Comparison of ENCODE assay signal across 1 cellular context in the genomic region with DNA sequence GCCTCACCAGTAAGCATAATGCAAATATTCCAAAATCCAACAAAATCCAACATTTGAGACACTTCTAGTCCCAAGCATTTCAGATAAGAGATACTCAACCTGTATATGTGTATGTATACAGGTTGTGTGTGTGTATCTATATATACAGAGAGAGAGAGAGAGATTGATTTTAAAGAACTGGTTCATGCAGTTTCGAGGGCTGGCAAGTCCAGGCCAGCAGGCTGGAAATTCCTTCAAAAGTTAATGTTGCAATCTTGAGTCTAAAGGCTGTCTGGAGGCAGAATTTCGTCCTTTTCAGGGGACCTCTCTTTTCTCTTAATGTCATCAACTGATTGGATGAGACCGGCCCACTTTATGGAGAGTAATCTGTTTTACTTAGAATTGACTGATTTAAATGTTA.
TF ChIP-seq lines count a peak whose summit lies in the region.

No MANE protein-coding gene starts in this region.

TF ChIP-seq in HepG2, 621 proteins besides CTCF, POLR2A, EP300 and RAD21 (continued from another document):
- no peak for TF ChIP-seq HDAC1 (CRISPR knock-in tag; IDR thresholded peaks at IDR 0.05)
- TF ChIP-seq, protein P1, sequence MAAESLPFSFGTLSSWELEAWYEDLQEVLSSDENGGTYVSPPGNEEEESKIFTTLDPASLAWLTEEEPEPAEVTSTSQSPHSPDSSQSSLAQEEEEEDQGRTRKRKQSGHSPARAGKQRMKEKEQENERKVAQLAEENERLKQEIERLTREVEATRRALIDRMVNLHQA (CRISPR knock-in tag; IDR thresholded peaks at IDR 0.05): no peak
- no peak for TF ChIP-seq HDAC6 (IDR thresholded peaks at IDR 0.05; ENCODE audit: low read depth, low read length)
- TF ChIP-seq, protein P2, sequence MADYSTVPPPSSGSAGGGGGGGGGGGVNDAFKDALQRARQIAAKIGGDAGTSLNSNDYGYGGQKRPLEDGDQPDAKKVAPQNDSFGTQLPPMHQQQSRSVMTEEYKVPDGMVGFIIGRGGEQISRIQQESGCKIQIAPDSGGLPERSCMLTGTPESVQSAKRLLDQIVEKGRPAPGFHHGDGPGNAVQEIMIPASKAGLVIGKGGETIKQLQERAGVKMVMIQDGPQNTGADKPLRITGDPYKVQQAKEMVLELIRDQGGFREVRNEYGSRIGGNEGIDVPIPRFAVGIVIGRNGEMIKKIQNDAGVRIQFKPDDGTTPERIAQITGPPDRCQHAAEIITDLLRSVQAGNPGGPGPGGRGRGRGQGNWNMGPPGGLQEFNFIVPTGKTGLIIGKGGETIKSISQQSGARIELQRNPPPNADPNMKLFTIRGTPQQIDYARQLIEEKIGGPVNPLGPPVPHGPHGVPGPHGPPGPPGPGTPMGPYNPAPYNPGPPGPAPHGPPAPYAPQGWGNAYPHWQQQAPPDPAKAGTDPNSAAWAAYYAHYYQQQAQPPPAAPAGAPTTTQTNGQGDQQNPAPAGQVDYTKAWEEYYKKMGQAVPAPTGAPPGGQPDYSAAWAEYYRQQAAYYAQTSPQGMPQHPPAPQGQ (CRISPR knock-in tag; IDR thresholded peaks at IDR 0.05; ENCODE audit: borderline replicate concordance): no peak
- TF ChIP-seq, protein P3, sequence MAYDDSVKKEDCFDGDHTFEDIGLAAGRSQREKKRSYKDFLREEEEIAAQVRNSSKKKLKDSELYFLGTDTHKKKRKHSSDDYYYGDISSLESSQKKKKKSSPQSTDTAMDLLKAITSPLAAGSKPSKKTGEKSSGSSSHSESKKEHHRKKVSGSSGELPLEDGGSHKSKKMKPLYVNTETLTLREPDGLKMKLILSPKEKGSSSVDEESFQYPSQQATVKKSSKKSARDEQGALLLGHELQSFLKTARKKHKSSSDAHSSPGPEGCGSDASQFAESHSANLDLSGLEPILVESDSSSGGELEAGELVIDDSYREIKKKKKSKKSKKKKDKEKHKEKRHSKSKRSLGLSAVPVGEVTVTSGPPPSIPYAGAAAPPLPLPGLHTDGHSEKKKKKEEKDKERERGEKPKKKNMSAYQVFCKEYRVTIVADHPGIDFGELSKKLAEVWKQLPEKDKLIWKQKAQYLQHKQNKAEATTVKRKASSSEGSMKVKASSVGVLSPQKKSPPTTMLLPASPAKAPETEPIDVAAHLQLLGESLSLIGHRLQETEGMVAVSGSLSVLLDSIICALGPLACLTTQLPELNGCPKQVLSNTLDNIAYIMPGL (CRISPR knock-in tag; IDR thresholded peaks at IDR 0.05; ENCODE audit: borderline replicate concordance in 1 of 2, low read depth in 1 of 2): no peak
- TF ChIP-seq XRCC5 (optimal IDR thresholded peaks at IDR 0.05; ENCODE audit: low read length): no peak
